In the genomic region with DNA sequence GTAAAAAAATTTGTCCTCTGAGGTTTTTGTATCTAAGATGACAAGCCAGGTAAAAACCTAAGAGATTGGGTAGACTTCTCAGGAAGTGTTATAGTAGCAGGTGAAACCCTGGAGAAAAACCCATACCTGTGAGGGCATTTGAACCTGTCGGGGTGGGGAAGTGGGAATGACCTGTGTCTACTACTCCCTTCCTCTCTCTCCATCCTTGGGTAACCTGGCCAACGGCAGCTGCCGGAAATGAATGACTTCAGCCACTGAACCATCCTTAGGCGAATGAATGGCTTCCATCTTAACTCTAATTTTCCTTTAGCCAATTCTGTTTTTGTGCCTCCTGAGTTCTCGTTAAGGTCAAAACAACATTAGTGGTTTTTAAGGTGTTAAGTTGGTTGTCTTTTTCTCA, we compare ENCODE assay signal across 21 cellular contexts. TPM values are rescaled to one million over a fixed set of nuclear protein-coding genes. Genes with fewer than 3 reads are reported as not detected.
A peak's percentile ranks its signal among the peaks of the same experiment; 100 is the strongest.
DNase-seq lines count a peak whose midpoint lies in the region; ATAC-seq and FAIRE-seq lines count a peak whose summit lies in the region.
"Had no signal": no experiment of that assay in that cellular context is flagged by ENCODE, and none has a peak within 500 bp of the region (broad histone marks: within the 10 kb centered on the region; RNA-seq: fewer than 3 reads in every experiment).

No MANE protein-coding gene starts in this region.

- H3K9me3 Mint-ChIP-seq in activated T-helper 1 cell treated with anti-CD3 and anti-CD28 coated beads, Interleukin-12 subunit alpha, Interleukin-12 subunit beta, Interleukin-2, Interleukin-4 antibody, amounts not matched to agents 30 ng/mL and 10 ng/mL and 1 ng/mL, durations not matched to agents 14 hours and 24 hours and 36 hours, result peaks cover 15% of the 10 kb centered on the region
- no peaks in the 10 kb centered on the region for H3K9me3 Mint-ChIP-seq in natural killer cell treated with Interleukin-12 subunit alpha and Interleukin-12 subunit beta and Interleukin-15 and Interleukin-18, amount 100 ng/mL, for 72 hours

- H3K4me3 Mint-ChIP-seq in activated T-helper 1 cell treated with anti-CD3 and anti-CD28 coated beads, Interleukin-12 subunit alpha, Interleukin-12 subunit beta, Interleukin-2, Interleukin-4 antibody, amounts not matched to agents 30 ng/mL and 10 ng/mL and 1 ng/mL, durations not matched to agents 14 hours and 24 hours and 36 hours, result peak overlapping the region; percentile 19
- peak overlapping the region; percentile 39 for H3K4me3 Mint-ChIP-seq in natural killer cell treated with Interleukin-12 subunit alpha and Interleukin-12 subunit beta and Interleukin-15 and Interleukin-18, amount 100 ng/mL, for 72 hours
- H3K4me3 Mint-ChIP-seq: B cell had no signal

- peak; percentile 53 for FAIRE-seq in GM18507 (lab: Jason Lieb, UNC)
- FAIRE-seq: RCC 7860 had no signal

- peaks cover 75% of the 10 kb centered on the region for H3K4me1 Mint-ChIP-seq in activated T-helper 1 cell treated with anti-CD3 and anti-CD28 coated beads, Interleukin-12 subunit alpha, Interleukin-12 subunit beta, Interleukin-2, Interleukin-4 antibody, amounts not matched to agents 30 ng/mL and 10 ng/mL and 1 ng/mL, durations not matched to agents 14 hours and 24 hours and 36 hours (ENCODE audit: low read depth)
- peaks cover 40 to 60% of the 10 kb centered on the region in 2 donors for H3K4me1 Mint-ChIP-seq in natural killer cell treated with Interleukin-12 subunit alpha and Interleukin-12 subunit beta and Interleukin-15 and Interleukin-18, amount 100 ng/mL, for 72 hours (ENCODE audit: low read depth in 2 of 2)

- peak; percentile 49 for DNase-seq in NK-92 treated with Interleukin-12 subunit alpha and Interleukin-12 subunit beta, amount 100 ng/mL, for 24 hours (lab: John Stamatoyannopoulos, UW)
- DNase-seq in NK-92 (lab: John Stamatoyannopoulos, UW; ENCODE audit: unreplicated experiment) (no peak), GM18507 (ENCODE audit: extremely low spot score, insufficient read length, low read depth) (no peak), GM03348 (ENCODE audit: low spot score) (no peak)
- DNase-seq in activated T-helper 1 cell treated with anti-CD3 and anti-CD28 coated beads, Interleukin-12 subunit alpha, Interleukin-12 subunit beta, Interleukin-2, Interleukin-4 antibody, amounts not matched to agents 30 ng/mL and 10 ng/mL and 1 ng/mL, durations not matched to agents 14 hours and 24 hours and 36 hours (ENCODE audit: low spot score), result no peak
- no peak for DNase-seq in natural killer cell treated with Interleukin-12 subunit alpha and Interleukin-12 subunit beta and Interleukin-15 and Interleukin-18, amount 100 ng/mL, for 72 hours (ENCODE audit: low spot score)
- DNase-seq: Calu3, DND-41, IMR-90, KG1, MG63, NCI-H2029, NCI-H446 treated with DMSO at 0.1 percent for 48 hours, NCI-H526, NCI-H82, OCI-M1, SIG-M5 had no signal

- H3K36me3 Mint-ChIP-seq in activated T-helper 1 cell treated with anti-CD3 and anti-CD28 coated beads, Interleukin-12 subunit alpha, Interleukin-12 subunit beta, Interleukin-2, Interleukin-4 antibody, amounts not matched to agents 30 ng/mL and 10 ng/mL and 1 ng/mL, durations not matched to agents 14 hours and 24 hours and 36 hours (ENCODE audit: low read depth), result peaks cover 38% of the 10 kb centered on the region
- H3K36me3 Mint-ChIP-seq in natural killer cell treated with Interleukin-12 subunit alpha and Interleukin-12 subunit beta and Interleukin-15 and Interleukin-18, amount 100 ng/mL, for 72 hours, result peaks cover 15% of the 10 kb centered on the region

- no peak overlapping the region for H3K27ac Mint-ChIP-seq in activated T-helper 1 cell treated with anti-CD3 and anti-CD28 coated beads, Interleukin-12 subunit alpha, Interleukin-12 subunit beta, Interleukin-2, Interleukin-4 antibody, amounts not matched to agents 30 ng/mL and 10 ng/mL and 1 ng/mL, durations not matched to agents 14 hours and 24 hours and 36 hours
- peak overlapping the region; percentile 98 to 100 for H3K27ac Mint-ChIP-seq in natural killer cell treated with Interleukin-12 subunit alpha and Interleukin-12 subunit beta and Interleukin-15 and Interleukin-18, amount 100 ng/mL, for 72 hours
- H3K27ac Mint-ChIP-seq: B cell had no signal

- intact Hi-C loops in activated T-helper 1 cell treated with anti-CD3 and anti-CD28 coated beads, Interleukin-12 subunit alpha, Interleukin-12 subunit beta, Interleukin-2, Interleukin-4 antibody, amounts not matched to agents 30 ng/mL and 10 ng/mL and 1 ng/mL, durations not matched to agents 14 hours and 24 hours and 36 hours (cut with micrococcal nuclease), result no loop called here

- H3K27me3 Mint-ChIP-seq in activated T-helper 1 cell treated with anti-CD3 and anti-CD28 coated beads, Interleukin-12 subunit alpha, Interleukin-12 subunit beta, Interleukin-2, Interleukin-4 antibody, amounts not matched to agents 30 ng/mL and 10 ng/mL and 1 ng/mL, durations not matched to agents 14 hours and 24 hours and 36 hours (ENCODE audit: insufficient read depth), result no peaks in the 10 kb centered on the region
- H3K27me3 Mint-ChIP-seq in natural killer cell treated with Interleukin-12 subunit alpha and Interleukin-12 subunit beta and Interleukin-15 and Interleukin-18, amount 100 ng/mL, for 72 hours, result no peaks in the 10 kb centered on the region
- H3K27me3 Mint-ChIP-seq: B cell had no signal

- no peak for ATAC-seq in natural killer cell treated with Interleukin-12 subunit alpha and Interleukin-12 subunit beta and Interleukin-15 and Interleukin-18, amount 100 ng/mL, for 72 hours
- ATAC-seq in GM18511 (IDR thresholded peaks at IDR 0.05; ENCODE audit: unreplicated experiment), result no peak

RNA-seq across cellular contexts. Expression of gene GPR15, which starts 16.8 kb away (rescaled TPM):
- 5.6 and 6.8 TPM in 2 replicates for total RNA-seq in activated T-helper 1 cell treated with anti-CD3 and anti-CD28 coated beads, Interleukin-12 subunit alpha, Interleukin-12 subunit beta, Interleukin-2, Interleukin-4 antibody, amounts not matched to agents 30 ng/mL and 10 ng/mL and 1 ng/mL, durations not matched to agents 14 hours and 24 hours and 36 hours
- 10 to 100 TPM in 1 of 2 donors, 1 to 10 TPM in 1; 1.4 to 13.2 TPM for total RNA-seq in natural killer cell treated with Interleukin-12 subunit alpha and Interleukin-12 subunit beta and Interleukin-15 and Interleukin-18, amount 100 ng/mL, for 72 hours
- total RNA-seq: Calu3, IMR-90 had no signal

RNA-seq across cellular contexts. Expression of gene CLDND1, which starts 25.8 kb away (rescaled TPM):
- 314 and 328 TPM in 2 replicates for total RNA-seq in activated T-helper 1 cell treated with anti-CD3 and anti-CD28 coated beads, Interleukin-12 subunit alpha, Interleukin-12 subunit beta, Interleukin-2, Interleukin-4 antibody, amounts not matched to agents 30 ng/mL and 10 ng/mL and 1 ng/mL, durations not matched to agents 14 hours and 24 hours and 36 hours
- total RNA-seq in natural killer cell treated with Interleukin-12 subunit alpha and Interleukin-12 subunit beta and Interleukin-15 and Interleukin-18, amount 100 ng/mL, for 72 hours, result 100 to 1,000 TPM; 352 to 548 TPM

RNA-seq across cellular contexts. Expression of gene CPOX, which starts 44.9 kb away (rescaled TPM):
- 42.2 and 47.4 TPM in 2 replicates for total RNA-seq in activated T-helper 1 cell treated with anti-CD3 and anti-CD28 coated beads, Interleukin-12 subunit alpha, Interleukin-12 subunit beta, Interleukin-2, Interleukin-4 antibody, amounts not matched to agents 30 ng/mL and 10 ng/mL and 1 ng/mL, durations not matched to agents 14 hours and 24 hours and 36 hours
- total RNA-seq in natural killer cell treated with Interleukin-12 subunit alpha and Interleukin-12 subunit beta and Interleukin-15 and Interleukin-18, amount 100 ng/mL, for 72 hours, result 10 to 100 TPM; 35.7 to 84.3 TPM

RNA-seq across cellular contexts. Expression of gene OR5K2, which starts 51.1 kb away (rescaled TPM):
- not detected in 2 replicates for total RNA-seq in activated T-helper 1 cell treated with anti-CD3 and anti-CD28 coated beads, Interleukin-12 subunit alpha, Interleukin-12 subunit beta, Interleukin-2, Interleukin-4 antibody, amounts not matched to agents 30 ng/mL and 10 ng/mL and 1 ng/mL, durations not matched to agents 14 hours and 24 hours and 36 hours
- not detected for total RNA-seq in natural killer cell treated with Interleukin-12 subunit alpha and Interleukin-12 subunit beta and Interleukin-15 and Interleukin-18, amount 100 ng/mL, for 72 hours
- total RNA-seq: B cell, Calu3, H4, IMR-90 had no signal
